In genomic region chr3:134527037-134527436, GRCh38 we compare ENCODE assay signal across 1 cellular context.
TF ChIP-seq lines count a peak whose summit lies in the region.

No MANE protein-coding gene starts in this region.

TF ChIP-seq in GM12878, 131 proteins besides CTCF, POLR2A, EP300 and RAD21:
- TF ChIP-seq SMAD1 (IDR thresholded peaks at IDR 0.05; ENCODE audit: low read depth, partially characterized antibody) (no peak), ZNF384 (IDR thresholded peaks at IDR 0.05; ENCODE audit: borderline replicate concordance, low read depth, low read length) (no peak), ZBED1 (IDR thresholded peaks at IDR 0.05; ENCODE audit: borderline replicate concordance) (no peak), MYB (IDR thresholded peaks at IDR 0.05; ENCODE audit: borderline replicate concordance, low read depth, low read length) (no peak), FOS (IDR thresholded peaks at IDR 0.05; ENCODE audit: borderline replicate concordance, extremely low read depth, insufficient read length) (no peak), SP1 (IDR thresholded peaks at IDR 0.05; ENCODE audit: low read depth, low read length) (no peak), CBFB (IDR thresholded peaks at IDR 0.05; ENCODE audit: low read depth) (no peak), FOXM1 (IDR thresholded peaks at IDR 0.05; ENCODE audit: low read depth, low read length) (no peak), ATF3 (IDR thresholded peaks at IDR 0.05; ENCODE audit: borderline replicate concordance, extremely low read depth, low read depth, low read length) (no peak), LARP7 (IDR thresholded peaks at IDR 0.05) (no peak), MEF2B (IDR thresholded peaks at IDR 0.05; ENCODE audit: partially characterized antibody, poor library complexity, severe bottlenecking) (no peak)
